16 cellular contexts compared by ENCODE assay signal in genomic region chr4:139942284-139942683, GRCh38.
DNase-seq lines count a peak whose midpoint lies in the region; ATAC-seq and TF ChIP-seq lines count a peak whose summit lies in the region.
"Had no signal": no experiment of that assay in that cellular context is flagged by ENCODE, and none has a peak within 500 bp of the region (broad histone marks: within the 10 kb centered on the region; RNA-seq: fewer than 3 reads in every experiment).

No MANE protein-coding gene starts in this region.

- no peaks in the 10 kb centered on the region for H3K36me3 Mint-ChIP-seq in stimulated activated naive B cell treated with anti-CD40 and anti-IgM and Interleukin-4, amounts not matched to agents 10 μg/mL and 1 μg/mL and 100 μg/mL, for 72 hours

- H3F3A ChIP-seq in smooth muscle cell (ENCODE audit: low read depth), result peaks cover 2% of the 10 kb centered on the region

- peak in 1 of 2 donors; percentile 43 for DNase-seq in cardiac muscle cell (ENCODE audit: low read depth in 1 of 2, low spot score in 1 of 2)
- DNase-seq in Right ventricle myocardium superior, result no peak
- peak; percentile 21 for DNase-seq in amniotic epithelial cell (ENCODE audit: low read depth)
- no peak for DNase-seq in right lobe of liver
- DNase-seq in smooth muscle cell (lab: John Stamatoyannopoulos, UW; ENCODE audit: unreplicated experiment), result no peak
- DNase-seq in HK-2 (ENCODE audit: unreplicated experiment), result no peak
- no peak for DNase-seq in stimulated activated naive B cell treated with anti-CD40 and anti-IgM and Interleukin-4, amounts not matched to agents 10 μg/mL and 1 μg/mL and 100 μg/mL, for 72 hours
- DNase-seq: DMS79 treated with DMSO at 0.1 percent for 48 hours, H9, NCI-H1105 treated with DMSO at 0.1 percent for 48 hours, NCI-H187, NCI-H2171, NCI-H446, NCI-H748 treated with DMSO at 0.1 percent for 48 hours, PC-9 had no signal

- TF ChIP-seq CTCF in cardiac muscle cell (IDR thresholded peaks at IDR 0.05; ENCODE audit: low read depth, low read length) (no peak), right lobe of liver (IDR thresholded peaks at IDR 0.05) (no peak), smooth muscle cell (IDR thresholded peaks at IDR 0.05; ENCODE audit: borderline replicate concordance, insufficient read depth, poor library complexity, severe bottlenecking) (no peak)

- H3K36me3 ChIP-seq in cardiac muscle cell (no peaks in the 10 kb centered on the region), right lobe of liver (no peaks in the 10 kb centered on the region), smooth muscle cell (ENCODE audit: low read depth) (no peaks in the 10 kb centered on the region)
- H3K36me3 ChIP-seq: BLaER1 treated with 17β-estradiol and CSF1 and Interleukin-3, amounts not matched to agents 10 nM and 100 nM had no signal

- ATAC-seq in Right ventricle myocardium superior (ENCODE audit: poor library complexity) (no peak), right lobe of liver (peak; percentile 45 to 72 (median 50))
- ATAC-seq in stimulated activated naive B cell treated with anti-CD40 and anti-IgM and Interleukin-4, amounts not matched to agents 10 μg/mL and 1 μg/mL and 100 μg/mL, for 72 hours (replicated peaks), result no peak

- H3K4me3 Mint-ChIP-seq in stimulated activated naive B cell treated with anti-CD40 and anti-IgM and Interleukin-4, amounts not matched to agents 10 μg/mL and 1 μg/mL and 100 μg/mL, for 72 hours, result no peak overlapping the region
- H3K4me3 Mint-ChIP-seq: H9 had no signal

- intact Hi-C loops in Right ventricle myocardium superior (cut with DNase I) (no loop called here), right lobe of liver (cut with DNase I) (no loop called here)

- no peaks in the 10 kb centered on the region for H3K27me3 Mint-ChIP-seq in stimulated activated naive B cell treated with anti-CD40 and anti-IgM and Interleukin-4, amounts not matched to agents 10 μg/mL and 1 μg/mL and 100 μg/mL, for 72 hours

- H3K79me2 ChIP-seq in smooth muscle cell (ENCODE audit: low read depth), result peaks cover 42% of the 10 kb centered on the region

- H3K27ac Mint-ChIP-seq in stimulated activated naive B cell treated with anti-CD40 and anti-IgM and Interleukin-4, amounts not matched to agents 10 μg/mL and 1 μg/mL and 100 μg/mL, for 72 hours, result no peak overlapping the region

- peaks cover 22% of the 10 kb centered on the region for H4K20me1 ChIP-seq in smooth muscle cell (ENCODE audit: low read depth)

- no peaks in the 10 kb centered on the region for H3K9me3 Mint-ChIP-seq in stimulated activated naive B cell treated with anti-CD40 and anti-IgM and Interleukin-4, amounts not matched to agents 10 μg/mL and 1 μg/mL and 100 μg/mL, for 72 hours
- H3K9me3 Mint-ChIP-seq: H9 had no signal

- no peak overlapping the region for H3K4me3 ChIP-seq in cardiac muscle cell
- no peak overlapping the region for H3K4me3 ChIP-seq in right lobe of liver
- H3K4me3 ChIP-seq in smooth muscle cell, result no peak overlapping the region
- H3K4me3 ChIP-seq: BLaER1 treated with 17β-estradiol and CSF1 and Interleukin-3, amounts not matched to agents 10 nM and 100 nM; PC-9 had no signal

- no peak for TF ChIP-seq POLR2A in right lobe of liver (IDR thresholded peaks at IDR 0.05)

- no peak overlapping the region for H2AFZ ChIP-seq in smooth muscle cell (ENCODE audit: low read depth)
- H2AFZ ChIP-seq: PC-9 had no signal

- peaks cover 8 to 9% of the 10 kb centered on the region in 2 donors for H3K4me1 Mint-ChIP-seq in stimulated activated naive B cell treated with anti-CD40 and anti-IgM and Interleukin-4, amounts not matched to agents 10 μg/mL and 1 μg/mL and 100 μg/mL, for 72 hours

- 59% methylated on average over 3 of the region's 3 CpGs for WGBS in right lobe of liver (ENCODE audit: insufficient coverage, low coverage, low lambda C conversion rate, missing lambda C conversion rate)
- WGBS in smooth muscle cell (ENCODE audit: low lambda C conversion rate), result 15% methylated on average over 3 of the region's 3 CpGs

- peaks cover 27% of the 10 kb centered on the region for H3K4me1 ChIP-seq in cardiac muscle cell (ENCODE audit: low read depth)
- H3K4me1 ChIP-seq in right lobe of liver, result peaks cover 0 to 4% (median 0%) of the 10 kb centered on the region in 4 donors
- H3K4me1 ChIP-seq in smooth muscle cell (ENCODE audit: low read depth), result peaks cover 22% of the 10 kb centered on the region

- H3K27ac ChIP-seq in cardiac muscle cell (peak overlapping the region; percentile 84), right lobe of liver (no peak overlapping the region), smooth muscle cell (ENCODE audit: low read depth) (peak overlapping the region; percentile 46)
- H3K27ac ChIP-seq: PC-9 had no signal

- no peaks in the 10 kb centered on the region for H3K9me3 ChIP-seq in cardiac muscle cell (ENCODE audit: low read depth)
- no peaks in the 10 kb centered on the region for H3K9me3 ChIP-seq in right lobe of liver
- no peaks in the 10 kb centered on the region for H3K9me3 ChIP-seq in smooth muscle cell (replicated peaks; ENCODE audit: low read depth)

- H3K9ac ChIP-seq in smooth muscle cell (ENCODE audit: low read depth), result no peak overlapping the region
- H3K9ac ChIP-seq: BLaER1 treated with 17β-estradiol and CSF1 and Interleukin-3, amounts not matched to agents 10 nM and 100 nM had no signal

- no peaks in the 10 kb centered on the region for H3K27me3 ChIP-seq in cardiac muscle cell
- no peaks in the 10 kb centered on the region for H3K27me3 ChIP-seq in right lobe of liver
- H3K27me3 ChIP-seq in smooth muscle cell (ENCODE audit: low read depth), result no peaks in the 10 kb centered on the region
- H3K27me3 ChIP-seq: BLaER1 treated with 17β-estradiol and CSF1 and Interleukin-3, amounts not matched to agents 10 nM and 100 nM had no signal

- H3K4me2 ChIP-seq in smooth muscle cell, result peak overlapping the region; percentile 4
- H3K4me2 ChIP-seq: PC-9 had no signal

Comparison
In these comparisons a context has a peak if more than half of its experiments do, and no peak if none do; other contexts are left out.
1. H3K27ac ChIP-seq: peak in cardiac muscle cell (single experiment) and smooth muscle cell (single experiment); none in right lobe of liver (0 of 3).
2. ATAC-seq: peak in right lobe of liver (4 of 4); none in Right ventricle myocardium superior (single experiment) and stimulated activated naive B cell treated with anti-CD40 and anti-IgM and Interleukin-4, amounts not matched to agents 10 μg/mL and 1 μg/mL and 100 μg/mL, for 72 hours (0 of 2).